Comparison of ENCODE assay signal across 8 cellular contexts in the genomic region with DNA sequence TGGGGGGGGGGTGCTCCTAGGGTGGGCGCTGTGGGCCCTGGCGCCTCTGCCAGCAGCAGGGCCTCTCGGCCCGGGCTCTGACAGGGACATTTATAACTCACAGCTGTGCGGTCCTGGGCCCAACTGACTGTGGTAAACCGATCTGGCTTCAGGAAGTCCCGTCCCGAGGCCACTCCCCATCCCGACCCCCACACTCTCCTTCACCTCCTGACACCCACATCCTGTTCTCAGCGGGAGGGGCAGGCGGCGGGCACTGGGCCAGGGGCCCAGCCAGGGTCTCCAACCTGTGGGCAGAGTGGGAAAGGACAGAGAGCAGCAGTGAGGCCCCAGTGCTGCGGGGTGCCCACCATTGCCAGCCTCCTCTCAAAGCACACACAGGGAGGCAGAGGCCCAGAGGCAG.
DNase-seq lines count a peak whose midpoint lies in the region; ATAC-seq and TF ChIP-seq lines count a peak whose summit lies in the region.

No MANE protein-coding gene starts in this region.

- no peak for TF ChIP-seq CTCF in GM23338 (conservative IDR thresholded peaks at IDR 0.05; ENCODE audit: low read depth in 2 of 2)
- TF ChIP-seq CTCF in upper lobe of right lung (IDR thresholded peaks at IDR 0.05): no peak

- POLR2A ChIA-PET in activated naive CD8-positive, alpha-beta T cell treated with anti-CD3 and anti-CD28 coated beads, Interleukin-2, amount 10 ng/mL, durations not matched to agents 7 days and 5 days (lab: Charles Lee): interaction anchor here (0.9 to 2.0 kb wide), 6 partner anchors 8 to 164 kb away, joined by 4 to 10 read pairs (median 5); no protein-coding TSS in a partner anchor

- H3K9me3 ChIP-seq in mucosa of rectum (ENCODE audit: control insufficient read depth in 2 of 2, low read length in 2 of 2) (no peaks in the 10 kb centered on the region), upper lobe of right lung (no peaks in the 10 kb centered on the region)

- H3K4me1 ChIP-seq in GM23338 (ENCODE audit: insufficient read depth) (peaks cover 32% of the 10 kb centered on the region), mucosa of rectum (ENCODE audit: control insufficient read depth in 2 of 2, insufficient read depth in 2 of 2, low read length in 2 of 2) (peaks cover 16 to 29% of the 10 kb centered on the region in 2 donors), upper lobe of right lung (peaks cover 70% of the 10 kb centered on the region)

- no peak overlapping the region for H3K9ac ChIP-seq in mucosa of rectum (ENCODE audit: low read depth in 1 of 2, low read length in 2 of 2)

- no peak overlapping the region for H3K4me3 Mint-ChIP-seq in GM23338
- H3K4me3 Mint-ChIP-seq in activated naive CD8-positive, alpha-beta T cell treated with anti-CD3 and anti-CD28 coated beads, Interleukin-2, amount 10 ng/mL, durations not matched to agents 7 days and 5 days: peak overlapping the region; percentile 87

- H3K36me3 ChIP-seq in GM23338 (ENCODE audit: insufficient read depth) (no peaks in the 10 kb centered on the region), mucosa of rectum (ENCODE audit: control insufficient read depth in 2 of 2, insufficient read depth in 2 of 2, low read length in 2 of 2) (peaks cover 15 to 32% of the 10 kb centered on the region in 2 donors), upper lobe of right lung (peaks cover 14% of the 10 kb centered on the region)

- ATAC-seq in GM23338 (peak; percentile 28), upper lobe of right lung (peak; percentile 44)
- ATAC-seq in activated naive CD8-positive, alpha-beta T cell treated with anti-CD3 and anti-CD28 coated beads, Interleukin-2, amount 10 ng/mL, durations not matched to agents 7 days and 5 days (ENCODE audit: low read depth): peak; percentile 82

- peaks cover 34% of the 10 kb centered on the region for H3K79me2 ChIP-seq in GM23338 (replicated peaks; ENCODE audit: insufficient read depth)

- H3K27me3 ChIP-seq in GM23338 (ENCODE audit: insufficient read depth) (no peaks in the 10 kb centered on the region), mucosa of rectum (ENCODE audit: control insufficient read depth in 2 of 2, insufficient read depth in 2 of 2, low read length in 2 of 2) (no peaks in the 10 kb centered on the region), upper lobe of right lung (no peaks in the 10 kb centered on the region)

- no peak overlapping the region; the same call in 1 of the 2 replicates for H3K4me2 ChIP-seq in GM23338

- H3K27ac ChIP-seq in GM23338 (ENCODE audit: low read depth) (no peak overlapping the region), mucosa of rectum (ENCODE audit: low read depth in 2 of 2, low read length in 2 of 2) (peak overlapping the region; percentile 45 to 49), upper lobe of right lung (peak overlapping the region; percentile 64)

- no peaks in the 10 kb centered on the region for H4K20me1 ChIP-seq in GM23338 (replicated peaks; ENCODE audit: insufficient read depth)

- H3K4me1 Mint-ChIP-seq in GM23338: peaks cover 68% of the 10 kb centered on the region
- H3K4me1 Mint-ChIP-seq in activated naive CD8-positive, alpha-beta T cell treated with anti-CD3 and anti-CD28 coated beads, Interleukin-2, amount 10 ng/mL, durations not matched to agents 7 days and 5 days: peaks cover 47% of the 10 kb centered on the region

- H3K4me3 ChIP-seq in GM08714 (ENCODE audit: low read length) (peak overlapping the region; percentile 30; the same call in 1 of the 2 replicates), GM23338 (no peak overlapping the region), mucosa of rectum (ENCODE audit: low read length in 2 of 2) (no peak overlapping the region), upper lobe of right lung (no peak overlapping the region)

- no peaks in the 10 kb centered on the region; the same call in 2 of the 3 replicates for H3K9me3 Mint-ChIP-seq in GM23338
- H3K9me3 Mint-ChIP-seq in activated naive CD8-positive, alpha-beta T cell treated with anti-CD3 and anti-CD28 coated beads, Interleukin-2, amount 10 ng/mL, durations not matched to agents 7 days and 5 days: no peaks in the 10 kb centered on the region

- H2AFZ ChIP-seq in GM23338: no peak overlapping the region

- no peaks in the 10 kb centered on the region for H3K9me2 ChIP-seq in GM23338 (ENCODE audit: insufficient read depth)

- H3K27me3 Mint-ChIP-seq in GM23338 (ENCODE audit: insufficient read depth, low read depth, poor library complexity): peaks cover 17% of the 10 kb centered on the region
- no peaks in the 10 kb centered on the region for H3K27me3 Mint-ChIP-seq in activated naive CD8-positive, alpha-beta T cell treated with anti-CD3 and anti-CD28 coated beads, Interleukin-2, amount 10 ng/mL, durations not matched to agents 7 days and 5 days

- DNase-seq in GM23338 (ENCODE audit: low spot score) (no peak), NAMALWA (ENCODE audit: low spot score) (peak; percentile 35), upper lobe of right lung (no peak), NCI-H69 (lab: John Stamatoyannopoulos, UW) (no peak), DMS79 (lab: John Stamatoyannopoulos, UW) (no peak)
- DNase-seq in activated naive CD8-positive, alpha-beta T cell treated with anti-CD3 and anti-CD28 coated beads, Interleukin-2, amount 10 ng/mL, durations not matched to agents 7 days and 5 days: peak; percentile 78

- no peaks in the 10 kb centered on the region for H3F3A ChIP-seq in GM23338 (replicated peaks; ENCODE audit: low read depth)

- H3K36me3 Mint-ChIP-seq in GM23338 (ENCODE audit: low read depth): peaks cover 20% of the 10 kb centered on the region
- H3K36me3 Mint-ChIP-seq in activated naive CD8-positive, alpha-beta T cell treated with anti-CD3 and anti-CD28 coated beads, Interleukin-2, amount 10 ng/mL, durations not matched to agents 7 days and 5 days: peaks cover 2% of the 10 kb centered on the region

- intact Hi-C loops in upper lobe of right lung (cut with DNase I): no loop called here

- H3K27ac Mint-ChIP-seq in GM23338: no peak overlapping the region; the same call in 1 of the 2 replicates
- H3K27ac Mint-ChIP-seq in activated naive CD8-positive, alpha-beta T cell treated with anti-CD3 and anti-CD28 coated beads, Interleukin-2, amount 10 ng/mL, durations not matched to agents 7 days and 5 days: peak overlapping the region; percentile 95

TF ChIP-seq in GM23338, 12 proteins besides CTCF, POLR2A, EP300 and RAD21 (continues in another document):
- TF ChIP-seq, protein P1, sequence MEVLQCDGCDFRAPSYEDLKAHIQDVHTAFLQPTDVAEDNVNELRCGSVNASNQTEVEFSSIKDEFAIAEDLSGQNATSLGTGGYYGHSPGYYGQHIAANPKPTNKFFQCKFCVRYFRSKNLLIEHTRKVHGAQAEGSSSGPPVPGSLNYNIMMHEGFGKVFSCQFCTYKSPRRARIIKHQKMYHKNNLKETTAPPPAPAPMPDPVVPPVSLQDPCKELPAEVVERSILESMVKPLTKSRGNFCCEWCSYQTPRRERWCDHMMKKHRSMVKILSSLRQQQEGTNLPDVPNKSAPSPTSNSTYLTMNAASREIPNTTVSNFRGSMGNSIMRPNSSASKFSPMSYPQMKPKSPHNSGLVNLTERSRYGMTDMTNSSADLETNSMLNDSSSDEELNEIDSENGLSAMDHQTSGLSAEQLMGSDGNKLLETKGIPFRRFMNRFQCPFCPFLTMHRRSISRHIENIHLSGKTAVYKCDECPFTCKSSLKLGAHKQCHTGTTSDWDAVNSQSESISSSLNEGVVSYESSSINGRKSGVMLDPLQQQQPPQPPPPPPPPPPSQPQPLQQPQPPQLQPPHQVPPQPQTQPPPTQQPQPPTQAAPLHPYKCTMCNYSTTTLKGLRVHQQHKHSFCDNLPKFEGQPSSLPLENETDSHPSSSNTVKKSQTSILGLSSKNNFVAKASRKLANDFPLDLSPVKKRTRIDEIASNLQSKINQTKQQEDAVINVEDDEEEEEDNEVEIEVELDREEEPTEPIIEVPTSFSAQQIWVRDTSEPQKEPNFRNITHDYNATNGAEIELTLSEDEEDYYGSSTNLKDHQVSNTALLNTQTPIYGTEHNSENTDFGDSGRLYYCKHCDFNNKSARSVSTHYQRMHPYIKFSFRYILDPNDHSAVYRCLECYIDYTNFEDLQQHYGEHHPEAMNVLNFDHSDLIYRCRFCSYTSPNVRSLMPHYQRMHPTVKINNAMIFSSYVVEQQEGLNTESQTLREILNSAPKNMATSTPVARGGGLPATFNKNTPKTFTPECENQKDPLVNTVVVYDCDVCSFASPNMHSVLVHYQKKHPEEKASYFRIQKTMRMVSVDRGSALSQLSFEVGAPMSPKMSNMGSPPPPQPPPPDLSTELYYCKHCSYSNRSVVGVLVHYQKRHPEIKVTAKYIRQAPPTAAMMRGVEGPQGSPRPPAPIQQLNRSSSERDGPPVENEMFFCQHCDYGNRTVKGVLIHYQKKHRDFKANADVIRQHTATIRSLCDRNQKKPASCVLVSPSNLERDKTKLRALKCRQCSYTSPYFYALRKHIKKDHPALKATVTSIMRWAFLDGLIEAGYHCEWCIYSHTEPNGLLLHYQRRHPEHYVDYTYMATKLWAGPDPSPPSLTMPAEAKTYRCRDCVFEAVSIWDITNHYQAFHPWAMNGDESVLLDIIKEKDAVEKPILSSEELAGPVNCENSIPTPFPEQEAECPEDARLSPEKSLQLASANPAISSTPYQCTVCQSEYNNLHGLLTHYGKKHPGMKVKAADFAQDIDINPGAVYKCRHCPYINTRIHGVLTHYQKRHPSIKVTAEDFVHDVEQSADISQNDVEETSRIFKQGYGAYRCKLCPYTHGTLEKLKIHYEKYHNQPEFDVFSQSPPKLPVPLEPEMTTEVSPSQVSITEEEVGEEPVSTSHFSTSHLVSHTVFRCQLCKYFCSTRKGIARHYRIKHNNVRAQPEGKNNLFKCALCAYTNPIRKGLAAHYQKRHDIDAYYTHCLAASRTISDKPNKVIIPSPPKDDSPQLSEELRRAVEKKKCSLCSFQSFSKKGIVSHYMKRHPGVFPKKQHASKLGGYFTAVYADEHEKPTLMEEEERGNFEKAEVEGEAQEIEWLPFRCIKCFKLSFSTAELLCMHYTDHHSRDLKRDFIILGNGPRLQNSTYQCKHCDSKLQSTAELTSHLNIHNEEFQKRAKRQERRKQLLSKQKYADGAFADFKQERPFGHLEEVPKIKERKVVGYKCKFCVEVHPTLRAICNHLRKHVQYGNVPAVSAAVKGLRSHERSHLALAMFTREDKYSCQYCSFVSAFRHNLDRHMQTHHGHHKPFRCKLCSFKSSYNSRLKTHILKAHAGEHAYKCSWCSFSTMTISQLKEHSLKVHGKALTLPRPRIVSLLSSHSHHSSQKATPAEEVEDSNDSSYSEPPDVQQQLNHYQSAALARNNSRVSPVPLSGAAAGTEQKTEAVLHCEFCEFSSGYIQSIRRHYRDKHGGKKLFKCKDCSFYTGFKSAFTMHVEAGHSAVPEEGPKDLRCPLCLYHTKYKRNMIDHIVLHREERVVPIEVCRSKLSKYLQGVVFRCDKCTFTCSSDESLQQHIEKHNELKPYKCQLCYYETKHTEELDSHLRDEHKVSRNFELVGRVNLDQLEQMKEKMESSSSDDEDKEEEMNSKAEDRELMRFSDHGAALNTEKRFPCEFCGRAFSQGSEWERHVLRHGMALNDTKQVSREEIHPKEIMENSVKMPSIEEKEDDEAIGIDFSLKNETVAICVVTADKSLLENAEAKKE (CRISPR knock-in tag; IDR thresholded peaks at IDR 0.05): no peak
- TF ChIP-seq STAT1 (IDR thresholded peaks at IDR 0.05; ENCODE audit: unreplicated experiment) (no peak), CREB1 (CRISPR knock-in tag; IDR thresholded peaks at IDR 0.05; ENCODE audit: low read depth) (no peak), EZH2 (IDR thresholded peaks at IDR 0.05; ENCODE audit: low read depth, unreplicated experiment) (no peak)

Comparison
In these comparisons a context has a peak if more than half of its experiments do, and no peak if none do; other contexts are left out.
1. ATAC-seq: peak in every context shown above with its lines; median percentile 82 in activated naive CD8-positive, alpha-beta T cell treated with anti-CD3 and anti-CD28 coated beads, Interleukin-2, amount 10 ng/mL, durations not matched to agents 7 days and 5 days; 44 in upper lobe of right lung; 28 in GM23338.
2. DNase-seq: peak in NAMALWA (single experiment) and activated naive CD8-positive, alpha-beta T cell treated with anti-CD3 and anti-CD28 coated beads, Interleukin-2, amount 10 ng/mL, durations not matched to agents 7 days and 5 days (single experiment); none in GM23338 (single experiment), upper lobe of right lung (single experiment), NCI-H69 (single experiment) and DMS79 (single experiment).